Comparison of ENCODE assay signal across 19 cellular contexts in genomic region chr11:27239305-27239942, GRCh38.
A peak's percentile ranks its signal among the peaks of the same experiment; 100 is the strongest.
DNase-seq lines count a peak whose midpoint lies in the region; ATAC-seq and TF ChIP-seq lines count a peak whose summit lies in the region.
"Had no signal": no experiment of that assay in that cellular context is flagged by ENCODE, and none has a peak within 500 bp of the region (broad histone marks: within the 10 kb centered on the region; RNA-seq: fewer than 3 reads in every experiment).

No MANE protein-coding gene starts in this region.

- no peak overlapping the region for H2AK5ac ChIP-seq in IMR-90 (ENCODE audit: low read depth, low read length)

- DNase-seq in IMR-90 (peak; percentile 62), OCI-M1 (lab: John Stamatoyannopoulos, UW) (peak; percentile 39), fibroblast of gingiva (ENCODE audit: low read depth) (peak; percentile 86), osteoblast (ENCODE audit: insufficient read length, low spot score, missing footprints) (no peak), NAMALWA (ENCODE audit: low spot score) (no peak), RWPE1 (ENCODE audit: low spot score) (no peak)
- DNase-seq: activated CD4-positive, alpha-beta T cell treated with anti-CD3 and anti-CD28 coated beads for 48 hours; activated CD8-positive, alpha-beta memory T cell treated with anti-CD3 and anti-CD28 coated beads, Interleukin-2, amount 50 U/mL, for 4 hours; activated gamma-delta T cell treated with Interleukin-2 at 50 U/mL for 16 hours; H9; natural killer cell; NCI-H1417 treated with DMSO at 0.1 percent for 48 hours; SK-N-SH; stimulated activated naive B cell treated with anti-CD40 and anti-IgM and Interleukin-4, amounts not matched to agents 10 μg/mL and 1 μg/mL and 100 μg/mL, for 72 hours; T1000; upper lobe of left lung had no signal

- H3K56ac ChIP-seq in IMR-90 (ENCODE audit: extremely low read depth, insufficient read depth, low read length): no peak overlapping the region

- no peak overlapping the region for H2AFZ ChIP-seq in IMR-90 (replicated peaks; ENCODE audit: low read length, poor library complexity)
- H2AFZ ChIP-seq in osteoblast (ENCODE audit: low read length): peak overlapping the region; percentile 52

- no peaks in the 10 kb centered on the region; the same call in 1 of the 2 replicates for H3K9me1 ChIP-seq in IMR-90 (ENCODE audit: insufficient read depth, low read length)

- H3K79me2 ChIP-seq in osteoblast (ENCODE audit: insufficient read depth, low read length): no peaks in the 10 kb centered on the region

- H3K9ac ChIP-seq in IMR-90 (ENCODE audit: low read depth, low read length): no peak overlapping the region
- H3K9ac ChIP-seq: BLaER1 treated with 17β-estradiol and CSF1 and Interleukin-3, amounts not matched to agents 10 nM and 100 nM; SK-N-SH had no signal

- H3K4me2 ChIP-seq in IMR-90 (ENCODE audit: low read depth, low read length) (no peak overlapping the region), osteoblast (ENCODE audit: insufficient read depth, low read length) (peak overlapping the region; percentile 21)
- H3K4me2 ChIP-seq: BLaER1 treated with 17β-estradiol and CSF1 and Interleukin-3, amounts not matched to agents 10 nM and 100 nM; SK-N-SH had no signal

- BruUV-seq in IMR-90 (replicated peaks; lab: Mats Ljungman, UMichigan): no TSS peak

- TF ChIP-seq POLR2A in IMR-90 (IDR thresholded peaks at IDR 0.05; ENCODE audit: low read depth, low read length): no peak

- H3K9me3 ChIP-seq in IMR-90 (ENCODE audit: control insufficient read depth, insufficient read depth, low read length) (no peaks in the 10 kb centered on the region), osteoblast (ENCODE audit: low read depth, low read length) (no peaks in the 10 kb centered on the region)
- H3K9me3 ChIP-seq: BLaER1 treated with 17β-estradiol and CSF1 and Interleukin-3, amounts not matched to agents 10 nM and 100 nM; SK-N-SH; upper lobe of left lung had no signal

- no peak overlapping the region for H3K14ac ChIP-seq in IMR-90 (replicated peaks; ENCODE audit: low read depth, low read length)

- H3K4me3 ChIP-seq in IMR-90 (ENCODE audit: insufficient read depth, low read depth, low read length): no peak overlapping the region
- no peak overlapping the region for H3K4me3 ChIP-seq in osteoblast (ENCODE audit: insufficient read depth, low read length)
- H3K4me3 ChIP-seq: BLaER1 treated with 17β-estradiol and CSF1 and Interleukin-3, amounts not matched to agents 10 nM and 100 nM; upper lobe of left lung had no signal

- ATAC-seq in IMR-90 (ENCODE audit: low read depth) (no peak), GM21576 (IDR thresholded peaks at IDR 0.05; ENCODE audit: unreplicated experiment) (no peak), HG03039 (IDR thresholded peaks at IDR 0.05; ENCODE audit: unreplicated experiment) (no peak)
- ATAC-seq: natural killer cell; stimulated activated naive B cell treated with anti-CD40 and anti-IgM and Interleukin-4, amounts not matched to agents 10 μg/mL and 1 μg/mL and 100 μg/mL, for 72 hours had no signal

- no peaks in the 10 kb centered on the region; the same call in 1 of the 2 replicates for H4K20me1 ChIP-seq in IMR-90 (ENCODE audit: insufficient read depth, low read length)
- no peaks in the 10 kb centered on the region for H4K20me1 ChIP-seq in osteoblast (ENCODE audit: insufficient read depth, low read length)
- H4K20me1 ChIP-seq: BLaER1 treated with 17β-estradiol and CSF1 and Interleukin-3, amounts not matched to agents 10 nM and 100 nM had no signal

- dilution Hi-C loops in IMR-90 (cut with HindIII; ENCODE audit: low sequenced_read_pairs, unreplicated experiment): no loop called here

- no peak overlapping the region for H2BK5ac ChIP-seq in IMR-90 (ENCODE audit: low read depth, low read length, poor library complexity, severe bottlenecking)

- H3K79me1 ChIP-seq in IMR-90 (ENCODE audit: low read depth in 1 of 2, low read length in 2 of 2): no peaks in the 10 kb centered on the region

- TF ChIP-seq RAD21 in IMR-90 (IDR thresholded peaks at IDR 0.05; ENCODE audit: low read length): no peak

- POLR2A ChIA-PET in IMR-90 (lab: Charles Lee; ENCODE audit: unreplicated experiment) (no interaction called here), RWPE1 (lab: Yijun Ruan, JAX; ENCODE audit: low non-redundant PET) (no interaction called here)

- in situ Hi-C loops in IMR-90 (cut with MboI; ENCODE audit: low sequenced_read_pairs): no loop called here

- CTCF ChIA-PET in IMR-90 (lab: Yijun Ruan, JAX) (no interaction called here), RWPE1 (lab: Yijun Ruan, JAX) (no interaction called here)

- no peak overlapping the region for H4K8ac ChIP-seq in IMR-90 (ENCODE audit: low read depth in 2 of 2, low read length in 2 of 2)

- no peak overlapping the region for H2AK9ac ChIP-seq in IMR-90 (replicated peaks; ENCODE audit: low read depth, low read length, poor library complexity)

- no peak overlapping the region for H2BK20ac ChIP-seq in IMR-90 (ENCODE audit: low read depth, low read length)

- H3K27ac ChIP-seq in IMR-90 (ENCODE audit: insufficient read depth, low read length): no peak overlapping the region
- H3K27ac ChIP-seq in osteoblast (ENCODE audit: low read depth, low read length): peak overlapping the region; percentile 69
- H3K27ac ChIP-seq in RWPE1: no peak overlapping the region
- H3K27ac ChIP-seq: BLaER1 treated with 17β-estradiol and CSF1 and Interleukin-3, amounts not matched to agents 10 nM and 100 nM; upper lobe of left lung had no signal

- H3K4ac ChIP-seq in IMR-90 (ENCODE audit: low read depth, low read length): no peak overlapping the region

- H3K18ac ChIP-seq in IMR-90 (ENCODE audit: low read depth, low read length): no peak overlapping the region

- no peak overlapping the region for H4K91ac ChIP-seq in IMR-90 (ENCODE audit: insufficient read depth, low read depth, low read length)

- no peak overlapping the region; the same call in 2 of the 3 replicates for H2BK15ac ChIP-seq in IMR-90 (ENCODE audit: low read depth, low read length)

- no peak overlapping the region for H2BK120ac ChIP-seq in IMR-90 (ENCODE audit: low read depth, low read length)

- H4K5ac ChIP-seq in IMR-90 (ENCODE audit: low read depth, low read length): no peak overlapping the region

- H3K4me1 ChIP-seq in IMR-90 (ENCODE audit: control insufficient read depth, insufficient read depth, low read length): peaks cover 5% of the 10 kb centered on the region; the same call in 1 of the 2 replicates
- peaks cover 52% of the 10 kb centered on the region for H3K4me1 ChIP-seq in osteoblast (ENCODE audit: insufficient read depth, low read length)
- H3K4me1 ChIP-seq: upper lobe of left lung had no signal

- H3K27me3 ChIP-seq in IMR-90 (ENCODE audit: control insufficient read depth, insufficient read depth, low read length): no peaks in the 10 kb centered on the region; the same call in 1 of the 2 replicates
- no peaks in the 10 kb centered on the region for H3K27me3 ChIP-seq in osteoblast (ENCODE audit: insufficient read depth, low read length)
- H3K27me3 ChIP-seq: BLaER1 treated with 17β-estradiol and CSF1 and Interleukin-3, amounts not matched to agents 10 nM and 100 nM; upper lobe of left lung had no signal

- H3K36me3 ChIP-seq in IMR-90 (ENCODE audit: control insufficient read depth, insufficient read depth, low read length): no peaks in the 10 kb centered on the region
- no peaks in the 10 kb centered on the region for H3K36me3 ChIP-seq in osteoblast (ENCODE audit: insufficient read depth, low read length)
- H3K36me3 ChIP-seq: BLaER1 treated with 17β-estradiol and CSF1 and Interleukin-3, amounts not matched to agents 10 nM and 100 nM; upper lobe of left lung had no signal

- H3K23ac ChIP-seq in IMR-90 (ENCODE audit: low read depth, low read length): no peak overlapping the region

- intact Hi-C loops in IMR-90 (cut with micrococcal nuclease): no loop called here

- WGBS in IMR-90 (ENCODE audit: extremely low coverage in 2 of 2, insufficient read length in 1 of 2), 2 experiments: 43% methylated on average over 2 of the region's 7 CpGs; no CpG with 5 or more reads in 1 of the 2 experiments

- no peak for TF ChIP-seq CTCF in IMR-90 (conservative IDR thresholded peaks at IDR 0.05; ENCODE audit: low read depth, low read length)
- no peak for TF ChIP-seq CTCF in osteoblast (IDR thresholded peaks at IDR 0.05; ENCODE audit: extremely low read depth, low read depth, low read length)
- no peak for TF ChIP-seq CTCF in RWPE1 (conservative IDR thresholded peaks at IDR 0.05; ENCODE audit: low read depth)

TF ChIP-seq in IMR-90, 13 proteins besides CTCF, POLR2A, EP300 and RAD21:
- TF ChIP-seq BHLHE40 (IDR thresholded peaks at IDR 0.05; ENCODE audit: low read depth, low read length) (no peak), MXI1 (IDR thresholded peaks at IDR 0.05; ENCODE audit: borderline replicate concordance, low read depth, low read length) (no peak), CEBPB (IDR thresholded peaks at IDR 0.05; ENCODE audit: low read depth, low read length) (no peak)

Comparison
In these comparisons a context has a peak if more than half of its experiments do, and no peak if none do; other contexts are left out.
1. DNase-seq: peak in IMR-90 (single experiment), OCI-M1 (single experiment) and fibroblast of gingiva (single experiment); none in osteoblast (single experiment), NAMALWA (single experiment) and RWPE1 (single experiment).